ENCODE assay signal across 1 cellular context in the genomic region with DNA sequence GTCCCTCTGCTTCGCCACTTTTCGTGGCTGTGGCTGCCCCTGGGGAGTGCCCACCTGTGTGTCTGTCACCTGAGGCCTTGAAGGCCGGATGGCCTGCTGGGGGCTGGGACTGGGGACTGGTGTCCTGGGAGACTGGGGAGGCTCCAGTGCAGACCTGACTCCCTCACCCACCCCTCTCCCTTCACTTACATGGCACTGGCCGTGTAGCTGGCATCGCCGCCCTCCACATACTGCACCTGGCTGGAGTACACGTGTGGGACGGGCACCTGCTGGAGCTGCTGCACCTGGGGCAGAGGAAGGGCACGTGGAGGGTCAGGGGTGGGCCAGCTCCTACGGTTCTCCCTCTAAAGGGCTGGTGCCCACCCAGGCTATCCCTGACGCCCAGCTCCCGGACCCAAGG.
A peak's percentile ranks its signal among the peaks of the same experiment; 100 is the strongest.
TF ChIP-seq lines count a peak whose summit lies in the region.

No MANE protein-coding gene starts in this region.

TF ChIP-seq in HepG2, 621 proteins besides CTCF, POLR2A, EP300 and RAD21:
- peak; percentile 33 for TF ChIP-seq AGO2 (optimal IDR thresholded peaks at IDR 0.05; ENCODE audit: low read depth, low read length)
- TF ChIP-seq, protein P1, sequence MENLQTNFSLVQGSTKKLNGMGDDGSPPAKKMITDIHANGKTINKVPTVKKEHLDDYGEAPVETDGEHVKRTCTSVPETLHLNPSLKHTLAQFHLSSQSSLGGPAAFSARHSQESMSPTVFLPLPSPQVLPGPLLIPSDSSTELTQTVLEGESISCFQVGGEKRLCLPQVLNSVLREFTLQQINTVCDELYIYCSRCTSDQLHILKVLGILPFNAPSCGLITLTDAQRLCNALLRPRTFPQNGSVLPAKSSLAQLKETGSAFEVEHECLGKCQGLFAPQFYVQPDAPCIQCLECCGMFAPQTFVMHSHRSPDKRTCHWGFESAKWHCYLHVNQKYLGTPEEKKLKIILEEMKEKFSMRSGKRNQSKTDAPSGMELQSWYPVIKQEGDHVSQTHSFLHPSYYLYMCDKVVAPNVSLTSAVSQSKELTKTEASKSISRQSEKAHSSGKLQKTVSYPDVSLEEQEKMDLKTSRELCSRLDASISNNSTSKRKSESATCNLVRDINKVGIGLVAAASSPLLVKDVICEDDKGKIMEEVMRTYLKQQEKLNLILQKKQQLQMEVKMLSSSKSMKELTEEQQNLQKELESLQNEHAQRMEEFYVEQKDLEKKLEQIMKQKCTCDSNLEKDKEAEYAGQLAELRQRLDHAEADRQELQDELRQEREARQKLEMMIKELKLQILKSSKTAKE (CRISPR knock-in tag; IDR thresholded peaks at IDR 0.05; ENCODE audit: borderline replicate concordance) = no peak
TF ChIP-seq in HepG2: peak in this region for 1.
